Comparison of ENCODE assay signal across 15 cellular contexts in genomic region chr5:59317772-59318205, GRCh38.
DNase-seq lines count a peak whose midpoint lies in the region; ATAC-seq, FAIRE-seq and TF ChIP-seq lines count a peak whose summit lies in the region.
"Had no signal": no experiment of that assay in that cellular context is flagged by ENCODE, and none has a peak within 500 bp of the region (broad histone marks: within the 10 kb centered on the region; RNA-seq: fewer than 3 reads in every experiment).

No MANE protein-coding gene starts in this region.

- H3K9ac ChIP-seq in keratinocyte (ENCODE audit: control insufficient read depth, extremely low read depth, insufficient read depth, low read length) = no peak overlapping the region

- H3K27ac Mint-ChIP-seq in activated naive CD4-positive, alpha-beta T cell treated with anti-CD3 and anti-CD28 coated beads, Interleukin-2, amount 50 U/mL, for 72 hours = no peak overlapping the region
- H3K27ac Mint-ChIP-seq: activated naive CD4-positive, alpha-beta T cell treated with anti-CD3 and anti-CD28 coated beads for 36 hours; IgD-negative memory B cell; progenitor cell of endocrine pancreas had no signal

- no peak for ATAC-seq in activated naive CD4-positive, alpha-beta T cell treated with anti-CD3 and anti-CD28 coated beads, Interleukin-2, amount 50 U/mL, for 72 hours
- no peak for ATAC-seq in HG03095 (IDR thresholded peaks at IDR 0.05; ENCODE audit: unreplicated experiment)

- FAIRE-seq in keratinocyte (lab: Jason Lieb, UNC) = peak; percentile 64
- FAIRE-seq in frontal cortex (lab: Jason Lieb, UNC) = no peak

- H3K36me3 ChIP-seq in SJCRH30 (no peaks in the 10 kb centered on the region), keratinocyte (ENCODE audit: control insufficient read depth in 2 of 2, extremely low read depth in 1 of 2, insufficient read depth in 2 of 2, low read length in 2 of 2) (no peaks in the 10 kb centered on the region), prostate gland (no peaks in the 10 kb centered on the region)

- no peaks in the 10 kb centered on the region for H3K9me3 Mint-ChIP-seq in activated naive CD4-positive, alpha-beta T cell treated with anti-CD3 and anti-CD28 coated beads, Interleukin-2, amount 50 U/mL, for 72 hours
- H3K9me3 Mint-ChIP-seq: activated naive CD4-positive, alpha-beta T cell treated with anti-CD3 and anti-CD28 coated beads for 36 hours had no signal

- peak overlapping the region; percentile 96 for H3K27ac ChIP-seq in 22Rv1
- H3K27ac ChIP-seq in SJCRH30 = peak overlapping the region; percentile 92
- no peak overlapping the region for H3K27ac ChIP-seq in keratinocyte (ENCODE audit: control insufficient read depth, insufficient read depth, low read length)
- peak overlapping the region; percentile 67 to 77 for H3K27ac ChIP-seq in prostate gland

- H2AFZ ChIP-seq in keratinocyte (ENCODE audit: control insufficient read depth, low read length) = peak overlapping the region; percentile 3

- no peaks in the 10 kb centered on the region for H3K9me3 ChIP-seq in SJCRH30 (replicated peaks)
- no peaks in the 10 kb centered on the region for H3K9me3 ChIP-seq in keratinocyte (ENCODE audit: control insufficient read depth, low read depth, low read length)
- H3K9me3 ChIP-seq in prostate gland = no peaks in the 10 kb centered on the region

- H3K4me2 ChIP-seq in keratinocyte (ENCODE audit: control insufficient read depth, extremely low read depth, insufficient read depth, low read depth, low read length) = peak overlapping the region; percentile 52

- H3K36me3 Mint-ChIP-seq in activated naive CD4-positive, alpha-beta T cell treated with anti-CD3 and anti-CD28 coated beads, Interleukin-2, amount 50 U/mL, for 72 hours = no peaks in the 10 kb centered on the region

- no peaks in the 10 kb centered on the region for H4K20me1 ChIP-seq in keratinocyte (ENCODE audit: control insufficient read depth, extremely low read depth, insufficient read depth, low read length)

- H3K9me1 ChIP-seq in keratinocyte (ENCODE audit: control insufficient read depth, extremely low read depth, insufficient read depth, low read length) = no peaks in the 10 kb centered on the region

- DNase-seq in SJCRH30 = no peak
- no peak for DNase-seq in keratinocyte (ENCODE audit: low read depth, low spot score)
- no peak for DNase-seq in prostate gland (ENCODE audit: low spot score)
- no peak for DNase-seq in activated naive CD4-positive, alpha-beta T cell treated with anti-CD3 and anti-CD28 coated beads, Interleukin-2, amount 50 U/mL, for 72 hours (ENCODE audit: low spot score in 2 of 2)
- no peak for DNase-seq in frontal cortex (ENCODE audit: low spot score in 2 of 2)
- DNase-seq in mesenteric fat pad (ENCODE audit: low spot score) = no peak
- DNase-seq: activated naive CD4-positive, alpha-beta T cell treated with anti-CD3 and anti-CD28 coated beads for 36 hours; Calu3; NCI-H1105; stimulated activated naive CD4-positive, alpha-beta T cell treated with Interleukin-2 at 50 U/mL for 16 hours; SW 1271 had no signal

- TF ChIP-seq CTCF in 22Rv1 (IDR thresholded peaks at IDR 0.05) (no peak), keratinocyte (optimal IDR thresholded peaks at IDR 0.05 in 1 of 3, IDR thresholded peaks at IDR 0.05 in 1 of 3, conservative IDR thresholded peaks at IDR 0.05 in 1 of 3; ENCODE audit: extremely low read depth in 1 of 3, insufficient read depth in 2 of 3, low read length in 3 of 3) (no peak), prostate gland (IDR thresholded peaks at IDR 0.05) (no peak)

- H3K4me3 ChIP-seq in SJCRH30 (peak overlapping the region; percentile 45), keratinocyte (ENCODE audit: control insufficient read depth in 2 of 3, extremely low read depth in 1 of 3, insufficient read depth in 2 of 3, low read depth in 1 of 3, low read length in 3 of 3) (no peak overlapping the region), prostate gland (no peak overlapping the region)

- H3K27me3 ChIP-seq in SJCRH30 = no peaks in the 10 kb centered on the region
- no peaks in the 10 kb centered on the region for H3K27me3 ChIP-seq in keratinocyte (ENCODE audit: control insufficient read depth, extremely low read depth, insufficient read depth, low read length)
- no peaks in the 10 kb centered on the region for H3K27me3 ChIP-seq in prostate gland (replicated peaks; ENCODE audit: insufficient read depth)

- WGBS in prostate gland = 9% methylated on average over 4 of the region's 4 CpGs

- H3K4me1 ChIP-seq in SJCRH30 (peaks cover 54% of the 10 kb centered on the region), keratinocyte (ENCODE audit: control insufficient read depth, extremely low read depth, insufficient read depth, low read length) (peaks cover 8% of the 10 kb centered on the region), prostate gland (replicated peaks) (no peaks in the 10 kb centered on the region)

- no peak for TF ChIP-seq POLR2A in prostate gland (IDR thresholded peaks at IDR 0.05)

- intact Hi-C loops in prostate gland (cut with DNase I) = no loop called here

- dilution Hi-C loops in keratinocyte (cut with MboI; ENCODE audit: extremely low pct_ligation_motif_present, low sequenced_read_pairs) = no loop called here

- H3K79me2 ChIP-seq in keratinocyte (ENCODE audit: control insufficient read depth, insufficient read depth, low read length) = no peaks in the 10 kb centered on the region
